Comparison of ENCODE assay signal across 1 cellular context in the genomic region with DNA sequence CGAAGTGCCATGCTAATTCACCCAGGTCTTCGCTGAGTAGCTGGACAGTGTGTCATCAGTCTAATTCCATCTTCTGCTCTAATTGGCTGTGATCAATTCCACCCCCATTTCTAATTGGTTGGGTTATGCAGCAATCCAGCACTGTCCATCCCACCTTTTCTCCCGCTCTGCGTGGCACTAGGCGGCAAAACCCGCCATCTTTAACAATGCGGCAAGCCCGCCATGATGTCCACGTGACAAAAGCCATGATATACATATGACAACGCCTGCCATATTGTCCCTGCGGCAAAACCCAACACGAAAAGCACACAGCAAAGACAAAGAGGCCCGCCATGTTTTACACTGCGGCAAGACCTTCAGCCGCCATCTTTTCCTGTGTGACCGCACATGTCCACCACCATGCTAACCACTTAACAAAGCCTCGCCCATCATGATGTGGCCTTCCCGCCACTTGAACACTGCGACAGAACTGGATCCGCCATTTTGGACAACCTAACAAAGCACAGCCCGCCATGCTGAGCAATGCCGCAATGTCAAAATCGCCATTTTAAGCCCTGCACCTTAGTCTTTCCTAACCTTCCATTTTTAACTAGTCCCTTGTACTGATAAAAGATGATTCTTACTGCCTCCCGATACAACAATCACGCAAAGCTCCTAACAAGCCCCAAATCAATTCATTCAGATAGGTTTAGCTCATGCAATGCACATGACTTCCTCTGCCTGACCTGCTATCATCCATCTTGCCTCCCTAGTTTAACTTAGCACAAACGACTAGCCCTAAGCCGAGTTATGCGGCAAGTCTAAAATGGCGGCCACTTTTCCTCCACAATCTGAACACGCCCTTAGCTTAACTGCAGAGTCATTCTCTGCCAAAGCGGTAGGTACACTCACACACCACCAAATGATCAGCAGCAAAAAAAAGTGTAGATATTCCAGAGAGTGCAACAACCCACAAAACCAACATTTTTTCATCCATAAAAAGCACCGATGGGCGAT.
TF ChIP-seq lines count a peak whose summit lies in the region.

No MANE protein-coding gene starts in this region.

TF ChIP-seq in K562, 482 proteins besides CTCF, POLR2A, EP300 and RAD21 (continued from another document and continues in another):
- TF ChIP-seq SREBF1 (IDR thresholded peaks at IDR 0.05; ENCODE audit: borderline replicate concordance, low read depth, low read length) (no peak), GATAD2A (IDR thresholded peaks at IDR 0.05) (no peak), SMAD2 (IDR thresholded peaks at IDR 0.05; ENCODE audit: low read depth, low read length) (no peak), ZNF77 (CRISPR knock-in tag; IDR thresholded peaks at IDR 0.05) (no peak), TAF7 (tag; IDR thresholded peaks at IDR 0.05) (no peak), ETS2 (tag; IDR thresholded peaks at IDR 0.05; ENCODE audit: borderline replicate concordance, poor library complexity, severe bottlenecking) (no peak), FOXK1 (CRISPR knock-in tag; IDR thresholded peaks at IDR 0.05; ENCODE audit: borderline replicate concordance) (no peak), ZNF41 (CRISPR knock-in tag; conservative IDR thresholded peaks at IDR 0.05) (no peak), CXXC5 (CRISPR knock-in tag; IDR thresholded peaks at IDR 0.05) (peak; percentile 59), CREB3 (tag; conservative IDR thresholded peaks at IDR 0.05; ENCODE audit: low read depth) (peak; percentile 85), ERF (CRISPR knock-in tag; IDR thresholded peaks at IDR 0.05) (no peak), SRF (CRISPR knock-in tag; IDR thresholded peaks at IDR 0.05) (no peak), ZNF445 (CRISPR knock-in tag; IDR thresholded peaks at IDR 0.05; ENCODE audit: low read depth) (no peak), SREBF2 (CRISPR knock-in tag; IDR thresholded peaks at IDR 0.05) (no peak), TRIM24 (IDR thresholded peaks at IDR 0.05) (no peak), MYNN (IDR thresholded peaks at IDR 0.05) (0 out of 2 replicates have a peak, but pooled peaks have one; percentile 27), MYNN (CRISPR knock-in tag; IDR thresholded peaks at IDR 0.05) (no peak), RBM39 (optimal IDR thresholded peaks at IDR 0.05; ENCODE audit: low read depth, low read length) (no peak), NFIC (IDR thresholded peaks at IDR 0.05) (0 out of 2 replicates have a peak, but pooled peaks have one; percentile 22), BMI1 (IDR thresholded peaks at IDR 0.05; ENCODE audit: low read length) (no peak), CCNT2 (IDR thresholded peaks at IDR 0.05; ENCODE audit: borderline replicate concordance, extremely low read depth, insufficient read length, low read depth, low read length) (no peak), CREB1 (IDR thresholded peaks at IDR 0.05) (no peak), CREB1 (CRISPR knock-in tag; IDR thresholded peaks at IDR 0.05) (0 out of 2 replicates have a peak, but pooled peaks have one; percentile 18), ZBTB8A (IDR thresholded peaks at IDR 0.05; ENCODE audit: partially characterized antibody) (no peak), ZNF431 (CRISPR knock-in tag; IDR thresholded peaks at IDR 0.05) (no peak), ASH1L (IDR thresholded peaks at IDR 0.05; ENCODE audit: borderline replicate concordance, low read depth, partially characterized antibody) (peak; percentile 69), ZNF23 (CRISPR knock-in tag; IDR thresholded peaks at IDR 0.05) (no peak), PHF8 (IDR thresholded peaks at IDR 0.05; ENCODE audit: borderline replicate concordance, low read length) (no peak), JUNB (CRISPR knock-in tag; conservative IDR thresholded peaks at IDR 0.05) (no peak), TBP (optimal IDR thresholded peaks at IDR 0.05; ENCODE audit: low read depth, low read length) (no peak), CUX1 (CRISPR knock-in tag; IDR thresholded peaks at IDR 0.05) (no peak), ZNF436 (CRISPR knock-in tag; IDR thresholded peaks at IDR 0.05) (no peak), REST (CRISPR knock-in tag; IDR thresholded peaks at IDR 0.05; ENCODE audit: low read depth) (no peak)
- TF ChIP-seq, protein P1, sequence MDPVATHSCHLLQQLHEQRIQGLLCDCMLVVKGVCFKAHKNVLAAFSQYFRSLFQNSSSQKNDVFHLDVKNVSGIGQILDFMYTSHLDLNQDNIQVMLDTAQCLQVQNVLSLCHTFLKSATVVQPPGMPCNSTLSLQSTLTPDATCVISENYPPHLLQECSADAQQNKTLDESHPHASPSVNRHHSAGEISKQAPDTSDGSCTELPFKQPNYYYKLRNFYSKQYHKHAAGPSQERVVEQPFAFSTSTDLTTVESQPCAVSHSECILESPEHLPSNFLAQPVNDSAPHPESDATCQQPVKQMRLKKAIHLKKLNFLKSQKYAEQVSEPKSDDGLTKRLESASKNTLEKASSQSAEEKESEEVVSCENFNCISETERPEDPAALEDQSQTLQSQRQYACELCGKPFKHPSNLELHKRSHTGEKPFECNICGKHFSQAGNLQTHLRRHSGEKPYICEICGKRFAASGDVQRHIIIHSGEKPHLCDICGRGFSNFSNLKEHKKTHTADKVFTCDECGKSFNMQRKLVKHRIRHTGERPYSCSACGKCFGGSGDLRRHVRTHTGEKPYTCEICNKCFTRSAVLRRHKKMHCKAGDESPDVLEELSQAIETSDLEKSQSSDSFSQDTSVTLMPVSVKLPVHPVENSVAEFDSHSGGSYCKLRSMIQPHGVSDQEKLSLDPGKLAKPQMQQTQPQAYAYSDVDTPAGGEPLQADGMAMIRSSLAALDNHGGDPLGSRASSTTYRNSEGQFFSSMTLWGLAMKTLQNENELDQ (CRISPR knock-in tag; IDR thresholded peaks at IDR 0.05; ENCODE audit: borderline replicate concordance): no peak
- TF ChIP-seq, protein P2, sequence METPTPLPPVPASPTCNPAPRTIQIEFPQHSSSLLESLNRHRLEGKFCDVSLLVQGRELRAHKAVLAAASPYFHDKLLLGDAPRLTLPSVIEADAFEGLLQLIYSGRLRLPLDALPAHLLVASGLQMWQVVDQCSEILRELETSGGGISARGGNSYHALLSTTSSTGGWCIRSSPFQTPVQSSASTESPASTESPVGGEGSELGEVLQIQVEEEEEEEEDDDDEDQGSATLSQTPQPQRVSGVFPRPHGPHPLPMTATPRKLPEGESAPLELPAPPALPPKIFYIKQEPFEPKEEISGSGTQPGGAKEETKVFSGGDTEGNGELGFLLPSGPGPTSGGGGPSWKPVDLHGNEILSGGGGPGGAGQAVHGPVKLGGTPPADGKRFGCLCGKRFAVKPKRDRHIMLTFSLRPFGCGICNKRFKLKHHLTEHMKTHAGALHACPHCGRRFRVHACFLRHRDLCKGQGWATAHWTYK (CRISPR knock-in tag; IDR thresholded peaks at IDR 0.05): peak; percentile 46; the same call in 1 of the 2 replicates
- TF ChIP-seq, protein P3, sequence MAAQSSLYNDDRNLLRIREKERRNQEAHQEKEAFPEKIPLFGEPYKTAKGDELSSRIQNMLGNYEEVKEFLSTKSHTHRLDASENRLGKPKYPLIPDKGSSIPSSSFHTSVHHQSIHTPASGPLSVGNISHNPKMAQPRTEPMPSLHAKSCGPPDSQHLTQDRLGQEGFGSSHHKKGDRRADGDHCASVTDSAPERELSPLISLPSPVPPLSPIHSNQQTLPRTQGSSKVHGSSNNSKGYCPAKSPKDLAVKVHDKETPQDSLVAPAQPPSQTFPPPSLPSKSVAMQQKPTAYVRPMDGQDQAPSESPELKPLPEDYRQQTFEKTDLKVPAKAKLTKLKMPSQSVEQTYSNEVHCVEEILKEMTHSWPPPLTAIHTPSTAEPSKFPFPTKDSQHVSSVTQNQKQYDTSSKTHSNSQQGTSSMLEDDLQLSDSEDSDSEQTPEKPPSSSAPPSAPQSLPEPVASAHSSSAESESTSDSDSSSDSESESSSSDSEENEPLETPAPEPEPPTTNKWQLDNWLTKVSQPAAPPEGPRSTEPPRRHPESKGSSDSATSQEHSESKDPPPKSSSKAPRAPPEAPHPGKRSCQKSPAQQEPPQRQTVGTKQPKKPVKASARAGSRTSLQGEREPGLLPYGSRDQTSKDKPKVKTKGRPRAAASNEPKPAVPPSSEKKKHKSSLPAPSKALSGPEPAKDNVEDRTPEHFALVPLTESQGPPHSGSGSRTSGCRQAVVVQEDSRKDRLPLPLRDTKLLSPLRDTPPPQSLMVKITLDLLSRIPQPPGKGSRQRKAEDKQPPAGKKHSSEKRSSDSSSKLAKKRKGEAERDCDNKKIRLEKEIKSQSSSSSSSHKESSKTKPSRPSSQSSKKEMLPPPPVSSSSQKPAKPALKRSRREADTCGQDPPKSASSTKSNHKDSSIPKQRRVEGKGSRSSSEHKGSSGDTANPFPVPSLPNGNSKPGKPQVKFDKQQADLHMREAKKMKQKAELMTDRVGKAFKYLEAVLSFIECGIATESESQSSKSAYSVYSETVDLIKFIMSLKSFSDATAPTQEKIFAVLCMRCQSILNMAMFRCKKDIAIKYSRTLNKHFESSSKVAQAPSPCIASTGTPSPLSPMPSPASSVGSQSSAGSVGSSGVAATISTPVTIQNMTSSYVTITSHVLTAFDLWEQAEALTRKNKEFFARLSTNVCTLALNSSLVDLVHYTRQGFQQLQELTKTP (IDR thresholded peaks at IDR 0.05; ENCODE audit: low read depth in 1 of 2, partially characterized antibody in 2 of 2): no peak
- TF ChIP-seq, protein P4, sequence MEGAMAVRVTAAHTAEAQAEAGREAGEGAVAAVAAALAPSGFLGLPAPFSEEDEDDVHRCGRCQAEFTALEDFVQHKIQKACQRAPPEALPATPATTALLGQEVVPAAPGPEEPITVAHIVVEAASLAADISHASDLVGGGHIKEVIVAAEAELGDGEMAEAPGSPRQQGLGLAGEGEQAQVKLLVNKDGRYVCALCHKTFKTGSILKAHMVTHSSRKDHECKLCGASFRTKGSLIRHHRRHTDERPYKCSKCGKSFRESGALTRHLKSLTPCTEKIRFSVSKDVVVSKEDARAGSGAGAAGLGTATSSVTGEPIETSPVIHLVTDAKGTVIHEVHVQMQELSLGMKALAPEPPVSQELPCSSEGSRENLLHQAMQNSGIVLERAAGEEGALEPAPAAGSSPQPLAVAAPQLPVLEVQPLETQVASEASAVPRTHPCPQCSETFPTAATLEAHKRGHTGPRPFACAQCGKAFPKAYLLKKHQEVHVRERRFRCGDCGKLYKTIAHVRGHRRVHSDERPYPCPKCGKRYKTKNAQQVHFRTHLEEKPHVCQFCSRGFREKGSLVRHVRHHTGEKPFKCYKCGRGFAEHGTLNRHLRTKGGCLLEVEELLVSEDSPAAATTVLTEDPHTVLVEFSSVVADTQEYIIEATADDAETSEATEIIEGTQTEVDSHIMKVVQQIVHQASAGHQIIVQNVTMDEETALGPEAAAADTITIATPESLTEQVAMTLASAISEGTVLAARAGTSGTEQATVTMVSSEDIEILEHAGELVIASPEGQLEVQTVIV (CRISPR knock-in tag; IDR thresholded peaks at IDR 0.05; ENCODE audit: borderline replicate concordance): no peak
